ENCODE assay signal across 19 cellular contexts in the genomic region with DNA sequence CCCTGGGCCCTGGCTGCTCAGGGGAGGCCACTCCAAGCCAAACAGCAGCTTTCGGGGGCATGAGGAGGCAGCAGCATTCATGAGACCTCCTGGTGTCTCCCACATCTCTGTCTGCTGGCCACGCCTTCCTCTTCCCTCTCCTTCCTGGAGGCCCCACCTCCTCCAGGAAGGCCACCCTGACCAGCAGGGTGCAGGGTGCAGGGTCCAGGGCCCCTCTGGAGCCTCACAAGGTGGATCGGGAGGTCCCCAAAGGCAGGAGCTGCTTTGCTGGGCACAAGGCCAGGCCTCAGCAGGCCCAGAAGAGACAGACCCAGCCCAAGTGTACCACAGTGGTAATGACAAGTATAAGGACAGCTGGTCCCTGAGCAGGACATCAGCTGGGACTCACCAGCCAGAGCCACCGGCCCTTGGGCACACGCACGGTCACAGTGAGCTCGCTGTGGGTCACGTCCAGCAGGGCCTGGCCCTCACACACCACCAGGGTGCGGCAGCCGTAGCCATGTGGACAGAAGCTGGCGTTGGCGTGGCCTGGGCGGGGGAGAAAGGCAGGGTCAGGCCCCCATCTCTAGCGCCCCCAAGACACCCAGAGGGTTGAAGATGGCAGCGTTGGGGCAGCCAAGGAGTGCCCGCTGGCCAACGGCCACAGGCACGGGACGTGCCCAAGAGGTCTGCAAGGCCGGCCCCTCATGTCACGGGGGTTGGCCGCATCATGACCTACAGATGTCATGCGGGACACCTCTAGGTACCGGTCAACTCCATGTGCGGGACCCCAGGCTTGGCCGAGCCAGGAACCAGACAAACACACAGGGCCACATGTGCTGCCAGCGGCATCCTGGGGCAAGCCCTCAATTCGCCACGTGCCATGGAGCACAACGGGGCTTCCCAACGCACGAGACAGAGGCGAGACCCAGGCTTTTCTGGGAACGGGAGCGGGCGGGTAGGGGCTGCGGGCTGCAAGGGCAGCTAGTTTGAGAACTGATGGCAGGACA.
"Had no signal": no experiment of that assay in that cellular context is flagged by ENCODE, and none has a peak within 500 bp of the region (broad histone marks: within the 10 kb centered on the region; RNA-seq: fewer than 3 reads in every experiment).

No MANE protein-coding gene starts in this region.

- H2AFZ ChIP-seq: parathyroid adenoma had no signal

- H3K4me3 ChIP-seq: breast epithelium, heart left ventricle, right atrium auricular region, transverse colon had no signal

- H3K79me2 ChIP-seq: parathyroid adenoma had no signal

- FAIRE-seq: endothelial cell of umbilical vein had no signal

- H3K9me3 ChIP-seq: breast epithelium, heart left ventricle, right atrium auricular region, transverse colon had no signal

- H3K27me3 ChIP-seq: breast epithelium, heart left ventricle, right atrium auricular region, transverse colon had no signal

- DNase-seq: activated CD4-positive, alpha-beta T cell treated with anti-CD3 and anti-CD28 coated beads for 36 hours; activated CD4-positive, CD25-positive, alpha-beta regulatory T cell; activated CD8-positive, alpha-beta T cell treated with anti-CD3 and anti-CD28 coated beads, Interleukin-2, amount 10 ng/mL, durations not matched to agents 7 days and 5 days; activated naive CD4-positive, alpha-beta T cell; activated T-cell treated with anti-CD3 and anti-CD28 coated beads for 4 hours; activated T-cell treated with anti-CD3 and anti-CD28 coated beads, Interleukin-2, amount 50 U/mL, for 72 hours; central memory CD4-positive, alpha-beta T cell; naive B cell; nephron progenitor cell; stimulated activated CD4-positive, alpha-beta T cell treated with anti-CD3 and anti-CD28 coated beads, Interleukin-15, amount 100 ng/mL, for 24 hours; stimulated activated CD4-positive, alpha-beta T cell treated with anti-CD3 and anti-CD28 coated beads, Interleukin-2, amount 100 ng/mL, for 24 hours; stimulated activated naive CD4-positive, alpha-beta T cell; transverse colon had no signal

- H3K27ac ChIP-seq: breast epithelium, parathyroid adenoma, right atrium auricular region, transverse colon had no signal

- H3K9ac ChIP-seq: parathyroid adenoma had no signal

- H3K4me1 ChIP-seq: breast epithelium, parathyroid adenoma, right atrium auricular region, transverse colon had no signal

- ATAC-seq: activated CD4-positive, alpha-beta T cell treated with anti-CD3 and anti-CD28 coated beads for 36 hours; activated CD8-positive, alpha-beta T cell treated with anti-CD3 and anti-CD28 coated beads, Interleukin-2, amount 10 ng/mL, durations not matched to agents 7 days and 5 days; activated naive CD4-positive, alpha-beta T cell treated with anti-CD3 and anti-CD28 coated beads, Interleukin-2, amount 50 U/mL, for 72 hours; activated T-cell treated with anti-CD3 and anti-CD28 coated beads, Interleukin-2, amount 50 U/mL, for 72 hours; heart left ventricle had no signal

- H3K36me3 ChIP-seq: breast epithelium, transverse colon had no signal
